ENCODE assay signal across 8 cellular contexts in genomic region chr9:115262477-115262876, GRCh38.
DNase-seq lines count a peak whose midpoint lies in the region; ATAC-seq lines count a peak whose summit lies in the region.

No MANE protein-coding gene starts in this region.

- H3K9me3 ChIP-seq in SJSA1 (replicated peaks): no peaks in the 10 kb centered on the region

- H3K4me1 ChIP-seq in SJSA1 (replicated peaks): peaks cover 28% of the 10 kb centered on the region

- H3K27me3 ChIP-seq in SJSA1 (replicated peaks): no peaks in the 10 kb centered on the region

- H3K4me3 ChIP-seq in SJSA1: no peak overlapping the region

- H3K36me3 ChIP-seq in SJSA1: no peaks in the 10 kb centered on the region

- peak; percentile 67 for DNase-seq in AG08395 (ENCODE audit: low spot score)
- DNase-seq in M059J (ENCODE audit: low read depth): peak; percentile 100
- peak; percentile 80 to 87 for DNase-seq in SJSA1 (ENCODE audit: low read depth in 1 of 2, low spot score in 2 of 2)
- DNase-seq in iris pigment epithelial cell (ENCODE audit: low read depth): peak; percentile 47
- DNase-seq in ecto neural progenitor cell (ENCODE audit: low spot score): no peak
- DNase-seq in activated T-cell treated with anti-CD3 and anti-CD28 coated beads, Interleukin-2, amount 50 U/mL, for 48 hours: no peak

- H3K27ac ChIP-seq in SJSA1: peak overlapping the region; percentile 56

- no peak for ATAC-seq in HG03457 (IDR thresholded peaks at IDR 0.05; ENCODE audit: unreplicated experiment)
- no peak for ATAC-seq in GM19455 (IDR thresholded peaks at IDR 0.05; ENCODE audit: unreplicated experiment)

Comparison
In these comparisons a context has a peak if more than half of its experiments do, and no peak if none do; other contexts are left out.
1. DNase-seq: peak in AG08395 (single experiment), M059J (single experiment), SJSA1 (2 of 2) and iris pigment epithelial cell (single experiment); none in ecto neural progenitor cell (single experiment) and activated T-cell treated with anti-CD3 and anti-CD28 coated beads, Interleukin-2, amount 50 U/mL, for 48 hours (0 of 2).